Comparison of ENCODE assay signal across 8 cellular contexts in the genomic region with DNA sequence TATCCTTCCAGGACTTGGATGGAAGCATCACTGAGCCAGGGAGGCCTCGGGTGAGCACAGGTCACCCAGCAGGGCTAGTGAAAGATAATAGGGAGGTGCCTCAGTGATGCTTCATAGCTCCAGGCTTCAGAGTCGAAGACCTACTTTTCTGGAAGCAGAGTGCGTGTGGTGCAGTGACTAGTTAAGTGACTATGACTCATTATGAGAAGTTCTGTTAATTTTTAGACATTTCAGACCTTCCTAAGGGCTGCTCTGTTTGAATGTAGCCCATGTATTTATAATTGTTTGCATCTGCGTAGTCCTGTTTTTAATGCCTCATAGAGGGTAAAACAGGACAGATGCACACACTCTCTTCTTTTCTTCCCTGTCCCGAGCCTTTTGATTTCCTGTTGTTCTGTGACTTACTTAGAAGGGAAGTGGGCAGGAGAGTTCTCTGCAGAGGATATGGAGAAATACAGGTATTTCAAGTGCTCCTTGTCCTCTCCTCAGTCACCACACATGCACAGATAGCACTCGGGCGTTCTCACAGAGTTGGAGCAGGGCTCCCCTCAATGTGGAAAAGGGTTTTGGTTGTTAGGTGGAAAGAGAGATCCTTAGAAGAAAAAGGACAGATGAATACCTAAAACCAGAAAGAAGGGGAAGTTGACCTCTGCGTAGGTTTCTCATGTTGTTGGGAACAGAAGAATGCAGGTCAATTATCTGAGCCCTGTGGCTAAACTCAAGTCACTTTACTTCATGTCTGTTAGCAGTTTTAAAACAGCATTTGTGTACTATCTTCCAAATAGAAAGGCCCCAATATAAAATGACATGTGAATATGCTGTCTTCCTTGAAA. TPM values are rescaled to one million over a fixed set of nuclear protein-coding genes. Genes with fewer than 3 reads are reported as not detected.
DNase-seq lines count a peak whose midpoint lies in the region; ATAC-seq and TF ChIP-seq lines count a peak whose summit lies in the region.

No MANE protein-coding gene starts in this region.

- H3K27ac ChIP-seq in osteoblast (ENCODE audit: low read depth, low read length) = peak overlapping the region; percentile 77

- peaks cover 11% of the 10 kb centered on the region for H3K36me3 ChIP-seq in osteoblast (ENCODE audit: insufficient read depth, low read length)

- DNase-seq in GM12865 (ENCODE audit: low read depth) (peak; percentile 90), HT-29 (ENCODE audit: low spot score) (peak; percentile 54), astrocyte of the spinal cord (ENCODE audit: low read depth, low spot score) (peak; percentile 79), osteoblast (ENCODE audit: insufficient read length, low spot score, missing footprints) (peak; percentile 93), NCI-H187 (lab: John Stamatoyannopoulos, UW) (no peak), activated gamma-delta T cell (lab: John Stamatoyannopoulos, UW) (no peak), left ventricle myocardium superior (no peak)

- intact Hi-C loops in left ventricle myocardium superior (cut with micrococcal nuclease) = no loop called here

- no peak for TF ChIP-seq CTCF in GM12865 (IDR thresholded peaks at IDR 0.05; ENCODE audit: insufficient read depth, low read depth, low read length, missing control alignments)
- TF ChIP-seq CTCF in astrocyte of the spinal cord (IDR thresholded peaks at IDR 0.05; ENCODE audit: low read depth, low read length) = no peak
- TF ChIP-seq CTCF in osteoblast (IDR thresholded peaks at IDR 0.05; ENCODE audit: extremely low read depth, low read depth, low read length) = no peak

- ATAC-seq in GM21576 (IDR thresholded peaks at IDR 0.05; ENCODE audit: unreplicated experiment) (peak; percentile 95), left ventricle myocardium superior (no peak)

- peaks cover 43% of the 10 kb centered on the region for H3K79me2 ChIP-seq in osteoblast (ENCODE audit: insufficient read depth, low read length)

- H3K4me1 ChIP-seq in osteoblast (ENCODE audit: insufficient read depth, low read length) = peaks cover 22% of the 10 kb centered on the region

- H3K9me3 ChIP-seq in osteoblast (ENCODE audit: low read depth, low read length) = no peaks in the 10 kb centered on the region

- H2AFZ ChIP-seq in osteoblast (ENCODE audit: low read length) = no peak overlapping the region

- H3K27me3 ChIP-seq in osteoblast (ENCODE audit: insufficient read depth, low read length) = no peaks in the 10 kb centered on the region

- H3K4me2 ChIP-seq in osteoblast (ENCODE audit: insufficient read depth, low read length) = peak overlapping the region; percentile 51

- in situ Hi-C loops in astrocyte of the spinal cord (cut with HindIII; ENCODE audit: low sequenced_read_pairs) = no loop called here

- peaks cover 21% of the 10 kb centered on the region for H4K20me1 ChIP-seq in osteoblast (ENCODE audit: insufficient read depth, low read length)

- H3K4me3 ChIP-seq in GM12865 (ENCODE audit: low read depth, low read length) (peak overlapping the region; percentile 15), astrocyte of the spinal cord (ENCODE audit: low read depth, low read length) (no peak overlapping the region), osteoblast (ENCODE audit: insufficient read depth, low read length) (no peak overlapping the region)

RNA-seq across cellular contexts. Expression of gene RALB, which starts 34.7 kb away (rescaled TPM):
- total RNA-seq in HT-29 (2014; rRNA removed; shearing (Covaris generic)) = 43.7 and 60.8 TPM in 2 replicates
- total RNA-seq in osteoblast = 48.5 and 48.6 TPM in 2 replicates
- total RNA-seq in left ventricle myocardium superior = 52.6 TPM

RNA-seq across cellular contexts. Expression of gene INHBB, which starts 58.5 kb away (rescaled TPM):
- total RNA-seq in HT-29 (2014; rRNA removed; shearing (Covaris generic)) = not detected in 2 replicates
- total RNA-seq in osteoblast (under 0.01 and 0.29 TPM in 2 replicates), left ventricle myocardium superior (2.8 TPM)

Comparison
In these comparisons a context has a peak if more than half of its experiments do, and no peak if none do; other contexts are left out.
1. DNase-seq: peak in GM12865 (single experiment), HT-29 (single experiment), astrocyte of the spinal cord (single experiment) and osteoblast (single experiment); none in NCI-H187 (0 of 2), activated gamma-delta T cell (single experiment) and left ventricle myocardium superior (single experiment).